In the genomic region with DNA sequence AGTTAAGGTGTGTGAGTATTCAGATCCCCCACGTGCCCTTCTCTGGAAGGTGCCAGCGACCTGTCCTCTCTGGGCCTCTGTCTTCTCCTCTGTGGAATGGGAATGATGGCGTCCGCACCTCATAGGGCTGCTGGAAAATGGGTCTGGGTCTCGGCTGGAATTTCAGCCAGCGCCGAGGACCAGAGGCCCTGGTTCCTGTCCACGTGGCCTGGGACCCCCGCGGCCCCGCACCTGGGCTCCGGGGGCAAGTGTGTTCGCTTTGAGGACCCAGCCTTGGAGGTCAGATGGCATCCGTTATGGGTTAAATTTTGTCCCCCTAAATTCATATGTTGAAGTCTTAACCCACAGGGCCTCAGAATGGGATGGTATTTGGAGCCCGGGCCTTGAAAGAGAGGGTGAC, we compare ENCODE assay signal across 1 cellular context.
TF ChIP-seq lines count a peak whose summit lies in the region.

No MANE protein-coding gene starts in this region.

TF ChIP-seq in HepG2, 621 proteins besides CTCF, POLR2A, EP300 and RAD21:
- TF ChIP-seq ZNF629 (CRISPR knock-in tag; conservative IDR thresholded peaks at IDR 0.05) (0 out of 2 replicates have a peak, but pooled peaks have one; percentile 18), RFXAP (CRISPR knock-in tag; IDR thresholded peaks at IDR 0.05; ENCODE audit: borderline replicate concordance) (no peak)
